ENCODE assay signal across 21 cellular contexts in the genomic region with DNA sequence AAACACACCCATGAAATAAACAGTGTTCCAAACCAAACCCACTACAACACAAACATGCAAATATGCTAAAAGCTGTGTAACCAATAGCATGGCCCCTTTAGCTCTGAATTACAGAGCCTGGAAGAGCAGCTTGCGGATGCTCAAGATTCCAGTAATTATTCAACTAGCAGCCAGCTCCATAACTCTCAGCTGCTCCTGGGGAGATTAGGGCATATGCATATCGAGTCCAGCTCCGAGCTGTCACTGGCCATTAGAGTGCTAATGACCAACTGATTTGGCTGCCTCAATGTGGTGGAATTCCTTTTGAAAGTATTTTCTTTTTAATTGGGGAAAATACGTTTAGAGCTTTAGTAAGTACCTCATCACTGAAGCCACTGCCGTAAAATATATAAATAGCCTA.
A peak's percentile ranks its signal among the peaks of the same experiment; 100 is the strongest.
DNase-seq lines count a peak whose midpoint lies in the region; ATAC-seq and TF ChIP-seq lines count a peak whose summit lies in the region.
"Had no signal": no experiment of that assay in that cellular context is flagged by ENCODE, and none has a peak within 500 bp of the region (broad histone marks: within the 10 kb centered on the region; RNA-seq: fewer than 3 reads in every experiment).

No MANE protein-coding gene starts in this region.

- H3K27me3 Mint-ChIP-seq in WTC11 (ENCODE audit: low read depth) (no peaks in the 10 kb centered on the region), neural progenitor cell (ENCODE audit: insufficient read depth, low read depth) (peaks cover 6% of the 10 kb centered on the region)
- H3K27me3 Mint-ChIP-seq: CD4-positive, alpha-beta T cell had no signal

- H3K27me3 ChIP-seq in BJ (ENCODE audit: control insufficient read depth, insufficient read depth, low read length): no peaks in the 10 kb centered on the region
- H3K27me3 ChIP-seq in neural progenitor cell: no peaks in the 10 kb centered on the region
- H3K27me3 ChIP-seq in tibial artery: no peaks in the 10 kb centered on the region
- H3K27me3 ChIP-seq: BLaER1 had no signal

- no peaks in the 10 kb centered on the region for H3K9me3 ChIP-seq in neural progenitor cell (ENCODE audit: low read depth)
- no peaks in the 10 kb centered on the region for H3K9me3 ChIP-seq in tibial artery
- H3K9me3 ChIP-seq: BLaER1 had no signal

- H3K36me3 Mint-ChIP-seq in WTC11: no peaks in the 10 kb centered on the region
- no peaks in the 10 kb centered on the region for H3K36me3 Mint-ChIP-seq in neural progenitor cell

- peaks cover 22% of the 10 kb centered on the region for H3K4me1 ChIP-seq in neural progenitor cell
- no peaks in the 10 kb centered on the region for H3K4me1 ChIP-seq in tibial artery
- H3K4me1 ChIP-seq: BLaER1 had no signal

- peak; percentile 22 for ATAC-seq in WTC11
- ATAC-seq: Panc1 had no signal

- H3K4me1 Mint-ChIP-seq in WTC11 (peaks cover 32% of the 10 kb centered on the region), neural progenitor cell (peaks cover 29% of the 10 kb centered on the region)

- peak; percentile 26 for DNase-seq in BJ (ENCODE audit: low read depth)
- DNase-seq in G401 (ENCODE audit: low spot score): peak; percentile 55
- no peak for DNase-seq in WTC11 (ENCODE audit: low spot score)
- DNase-seq in neural progenitor cell (ENCODE audit: low spot score): peak; percentile 28
- no peak for DNase-seq in dedifferentiated amniotic fluid mesenchymal stem cell (ENCODE audit: extremely low spot score)
- no peak for DNase-seq in tibial artery
- DNase-seq in NCI-H1930 (lab: John Stamatoyannopoulos, UW): no peak
- DNase-seq: CD4-positive, alpha-beta T cell; DND-41; GOT3; HCEC 1CT; KG1; NCI-H1436; NCI-H2029; NCI-H2171; NCI-H524 treated with DMSO at 0.1 percent for 48 hours; NK-92 treated with Interleukin-12 subunit alpha and Interleukin-12 subunit beta, amount 100 ng/mL, for 24 hours; SIG-M5 had no signal

- no peak overlapping the region for H2AFZ ChIP-seq in neural progenitor cell (replicated peaks)

- H3K79me2 ChIP-seq in neural progenitor cell (ENCODE audit: low read depth): no peaks in the 10 kb centered on the region

- H3K4me3 Mint-ChIP-seq in WTC11 (no peak overlapping the region), neural progenitor cell (no peak overlapping the region)
- H3K4me3 Mint-ChIP-seq: CD4-positive, alpha-beta T cell had no signal

- H3K9me3 Mint-ChIP-seq in WTC11 (no peaks in the 10 kb centered on the region), neural progenitor cell (no peaks in the 10 kb centered on the region)
- H3K9me3 Mint-ChIP-seq: CD4-positive, alpha-beta T cell had no signal

- peaks cover 14% of the 10 kb centered on the region for H3F3A ChIP-seq in neural progenitor cell (ENCODE audit: low read depth)

- H3K36me3 ChIP-seq in BJ (ENCODE audit: control insufficient read depth, insufficient read depth, low read length) (no peaks in the 10 kb centered on the region), neural progenitor cell (no peaks in the 10 kb centered on the region), tibial artery (no peaks in the 10 kb centered on the region)
- H3K36me3 ChIP-seq: BLaER1 had no signal

- intact Hi-C loops in tibial artery (cut with DNase I; ENCODE audit: low total_unique reads): no loop called here

- POLR2A ChIA-PET in BJ (lab: Charles Lee): no interaction called here
- POLR2A ChIA-PET in WTC11 (lab: Charles Lee): no interaction called here

- TF ChIP-seq CTCF in BJ (IDR thresholded peaks at IDR 0.05; ENCODE audit: insufficient read depth, low read depth, low read length): no peak
- no peak for TF ChIP-seq CTCF in WTC11 (IDR thresholded peaks at IDR 0.05)
- no peak for TF ChIP-seq CTCF in neural progenitor cell (IDR thresholded peaks at IDR 0.05)
- TF ChIP-seq CTCF in tibial artery (IDR thresholded peaks at IDR 0.05): no peak

- H3K27ac Mint-ChIP-seq in WTC11 (no peak overlapping the region), neural progenitor cell (no peak overlapping the region)
- H3K27ac Mint-ChIP-seq: CD4-positive, alpha-beta T cell had no signal

- CTCF ChIA-PET in BJ (lab: Yijun Ruan, JAX) (interaction anchor here (0.5 to 1.7 kb wide), 6 partner anchors 31 to 600 kb away, joined by 3 to 6 read pairs (median 4); partner anchors contain the start of gene KCNH1), WTC11 (lab: Charles Lee) (interaction anchor here (1.2 kb wide), 1 partner anchor 19 kb away, joined by 4 read pairs; no protein-coding TSS in a partner anchor)

- H3K27ac ChIP-seq in neural progenitor cell (no peak overlapping the region), tibial artery (no peak overlapping the region)
- H3K27ac ChIP-seq: BLaER1, HL-60 had no signal

- peak overlapping the region; percentile 51 for H3K4me2 ChIP-seq in neural progenitor cell
- H3K4me2 ChIP-seq: BLaER1 had no signal

- no peaks in the 10 kb centered on the region for H4K20me1 ChIP-seq in neural progenitor cell (ENCODE audit: low read depth)
- H4K20me1 ChIP-seq: BLaER1 had no signal

- no peak overlapping the region for H3K4me3 ChIP-seq in BJ (ENCODE audit: low read depth, low read length)
- no peak overlapping the region for H3K4me3 ChIP-seq in neural progenitor cell
- no peak overlapping the region for H3K4me3 ChIP-seq in tibial artery
- H3K4me3 ChIP-seq: BLaER1 had no signal

- no peak overlapping the region for H3K9ac ChIP-seq in neural progenitor cell
- H3K9ac ChIP-seq: BLaER1 had no signal

- in situ Hi-C loops in G401 (cut with HindIII; ENCODE audit: low sequenced_read_pairs): no loop called here

TF ChIP-seq in WTC11, 78 proteins besides CTCF, POLR2A, EP300 and RAD21:
- TF ChIP-seq CBFB (CRISPR knock-in tag; IDR thresholded peaks at IDR 0.05; ENCODE audit: low read depth): no peak
- TF ChIP-seq, protein P1, sequence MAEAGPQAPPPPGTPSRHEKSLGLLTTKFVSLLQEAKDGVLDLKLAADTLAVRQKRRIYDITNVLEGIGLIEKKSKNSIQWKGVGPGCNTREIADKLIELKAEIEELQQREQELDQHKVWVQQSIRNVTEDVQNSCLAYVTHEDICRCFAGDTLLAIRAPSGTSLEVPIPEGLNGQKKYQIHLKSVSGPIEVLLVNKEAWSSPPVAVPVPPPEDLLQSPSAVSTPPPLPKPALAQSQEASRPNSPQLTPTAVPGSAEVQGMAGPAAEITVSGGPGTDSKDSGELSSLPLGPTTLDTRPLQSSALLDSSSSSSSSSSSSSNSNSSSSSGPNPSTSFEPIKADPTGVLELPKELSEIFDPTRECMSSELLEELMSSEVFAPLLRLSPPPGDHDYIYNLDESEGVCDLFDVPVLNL (CRISPR knock-in tag; IDR thresholded peaks at IDR 0.05; ENCODE audit: borderline replicate concordance, low read depth): no peak
- TF ChIP-seq, protein P2, sequence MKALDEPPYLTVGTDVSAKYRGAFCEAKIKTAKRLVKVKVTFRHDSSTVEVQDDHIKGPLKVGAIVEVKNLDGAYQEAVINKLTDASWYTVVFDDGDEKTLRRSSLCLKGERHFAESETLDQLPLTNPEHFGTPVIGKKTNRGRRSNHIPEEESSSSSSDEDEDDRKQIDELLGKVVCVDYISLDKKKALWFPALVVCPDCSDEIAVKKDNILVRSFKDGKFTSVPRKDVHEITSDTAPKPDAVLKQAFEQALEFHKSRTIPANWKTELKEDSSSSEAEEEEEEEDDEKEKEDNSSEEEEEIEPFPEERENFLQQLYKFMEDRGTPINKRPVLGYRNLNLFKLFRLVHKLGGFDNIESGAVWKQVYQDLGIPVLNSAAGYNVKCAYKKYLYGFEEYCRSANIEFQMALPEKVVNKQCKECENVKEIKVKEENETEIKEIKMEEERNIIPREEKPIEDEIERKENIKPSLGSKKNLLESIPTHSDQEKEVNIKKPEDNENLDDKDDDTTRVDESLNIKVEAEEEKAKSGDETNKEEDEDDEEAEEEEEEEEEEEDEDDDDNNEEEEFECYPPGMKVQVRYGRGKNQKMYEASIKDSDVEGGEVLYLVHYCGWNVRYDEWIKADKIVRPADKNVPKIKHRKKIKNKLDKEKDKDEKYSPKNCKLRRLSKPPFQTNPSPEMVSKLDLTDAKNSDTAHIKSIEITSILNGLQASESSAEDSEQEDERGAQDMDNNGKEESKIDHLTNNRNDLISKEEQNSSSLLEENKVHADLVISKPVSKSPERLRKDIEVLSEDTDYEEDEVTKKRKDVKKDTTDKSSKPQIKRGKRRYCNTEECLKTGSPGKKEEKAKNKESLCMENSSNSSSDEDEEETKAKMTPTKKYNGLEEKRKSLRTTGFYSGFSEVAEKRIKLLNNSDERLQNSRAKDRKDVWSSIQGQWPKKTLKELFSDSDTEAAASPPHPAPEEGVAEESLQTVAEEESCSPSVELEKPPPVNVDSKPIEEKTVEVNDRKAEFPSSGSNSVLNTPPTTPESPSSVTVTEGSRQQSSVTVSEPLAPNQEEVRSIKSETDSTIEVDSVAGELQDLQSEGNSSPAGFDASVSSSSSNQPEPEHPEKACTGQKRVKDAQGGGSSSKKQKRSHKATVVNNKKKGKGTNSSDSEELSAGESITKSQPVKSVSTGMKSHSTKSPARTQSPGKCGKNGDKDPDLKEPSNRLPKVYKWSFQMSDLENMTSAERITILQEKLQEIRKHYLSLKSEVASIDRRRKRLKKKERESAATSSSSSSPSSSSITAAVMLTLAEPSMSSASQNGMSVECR (CRISPR knock-in tag; IDR thresholded peaks at IDR 0.05; ENCODE audit: borderline replicate concordance): no peak

Comparison
In these comparisons a context has a peak if more than half of its experiments do, and no peak if none do; other contexts are left out.
1. DNase-seq: peak in BJ (single experiment), G401 (single experiment) and neural progenitor cell (single experiment); none in WTC11 (single experiment), dedifferentiated amniotic fluid mesenchymal stem cell (single experiment), tibial artery (0 of 2) and NCI-H1930 (0 of 2).